1 cellular context compared by ENCODE assay signal in the genomic region with DNA sequence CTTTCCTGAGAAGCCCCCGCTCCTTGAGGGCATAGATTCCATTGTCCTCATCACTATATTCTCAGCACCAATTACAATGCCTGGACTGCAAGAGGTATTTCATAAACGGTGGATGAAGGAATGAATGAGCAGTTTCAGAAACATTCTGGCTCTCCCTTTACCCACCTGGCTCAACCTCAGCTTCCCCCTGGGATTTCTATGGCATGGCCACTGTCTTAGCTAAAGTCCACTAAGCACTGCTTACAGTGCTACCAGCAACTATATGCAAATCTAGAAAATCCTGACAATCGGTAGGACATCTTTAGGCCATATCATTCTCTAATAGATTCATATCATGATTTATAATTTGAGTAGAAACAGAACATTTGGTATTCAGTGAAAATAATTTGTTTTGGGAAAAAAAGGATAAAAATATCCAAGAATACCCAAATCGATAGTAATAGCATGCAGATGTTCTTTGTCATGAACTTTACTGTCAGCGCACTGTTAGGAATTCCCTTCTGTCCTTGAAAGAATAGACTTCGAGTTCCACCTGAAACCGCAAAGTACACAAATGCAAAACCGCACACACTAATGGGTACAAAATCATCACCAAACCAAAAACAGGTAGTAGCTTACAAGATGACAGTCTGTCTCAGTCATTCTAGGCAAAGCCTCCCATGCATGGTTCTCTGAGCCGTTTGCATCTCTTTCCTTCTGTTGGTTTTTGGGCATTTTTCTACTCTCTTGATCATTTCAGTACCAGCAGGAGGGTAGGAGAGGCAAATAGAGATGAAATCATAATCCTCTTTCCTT.
TF ChIP-seq lines count a peak whose summit lies in the region.

No MANE protein-coding gene starts in this region.

TF ChIP-seq in GM12878, 131 proteins besides CTCF, POLR2A, EP300 and RAD21 (continued from another document and continues in another):
- TF ChIP-seq, protein P1, sequence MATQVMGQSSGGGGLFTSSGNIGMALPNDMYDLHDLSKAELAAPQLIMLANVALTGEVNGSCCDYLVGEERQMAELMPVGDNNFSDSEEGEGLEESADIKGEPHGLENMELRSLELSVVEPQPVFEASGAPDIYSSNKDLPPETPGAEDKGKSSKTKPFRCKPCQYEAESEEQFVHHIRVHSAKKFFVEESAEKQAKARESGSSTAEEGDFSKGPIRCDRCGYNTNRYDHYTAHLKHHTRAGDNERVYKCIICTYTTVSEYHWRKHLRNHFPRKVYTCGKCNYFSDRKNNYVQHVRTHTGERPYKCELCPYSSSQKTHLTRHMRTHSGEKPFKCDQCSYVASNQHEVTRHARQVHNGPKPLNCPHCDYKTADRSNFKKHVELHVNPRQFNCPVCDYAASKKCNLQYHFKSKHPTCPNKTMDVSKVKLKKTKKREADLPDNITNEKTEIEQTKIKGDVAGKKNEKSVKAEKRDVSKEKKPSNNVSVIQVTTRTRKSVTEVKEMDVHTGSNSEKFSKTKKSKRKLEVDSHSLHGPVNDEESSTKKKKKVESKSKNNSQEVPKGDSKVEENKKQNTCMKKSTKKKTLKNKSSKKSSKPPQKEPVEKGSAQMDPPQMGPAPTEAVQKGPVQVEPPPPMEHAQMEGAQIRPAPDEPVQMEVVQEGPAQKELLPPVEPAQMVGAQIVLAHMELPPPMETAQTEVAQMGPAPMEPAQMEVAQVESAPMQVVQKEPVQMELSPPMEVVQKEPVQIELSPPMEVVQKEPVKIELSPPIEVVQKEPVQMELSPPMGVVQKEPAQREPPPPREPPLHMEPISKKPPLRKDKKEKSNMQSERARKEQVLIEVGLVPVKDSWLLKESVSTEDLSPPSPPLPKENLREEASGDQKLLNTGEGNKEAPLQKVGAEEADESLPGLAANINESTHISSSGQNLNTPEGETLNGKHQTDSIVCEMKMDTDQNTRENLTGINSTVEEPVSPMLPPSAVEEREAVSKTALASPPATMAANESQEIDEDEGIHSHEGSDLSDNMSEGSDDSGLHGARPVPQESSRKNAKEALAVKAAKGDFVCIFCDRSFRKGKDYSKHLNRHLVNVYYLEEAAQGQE (IDR thresholded peaks at IDR 0.05; ENCODE audit: low read depth, low read length), result no peak
- no peak for TF ChIP-seq POLR2AphosphoS5 (IDR thresholded peaks at IDR 0.05; ENCODE audit: low read length)
- no peak for TF ChIP-seq MYB (IDR thresholded peaks at IDR 0.05; ENCODE audit: borderline replicate concordance, low read depth, low read length)
- TF ChIP-seq GABPA (IDR thresholded peaks at IDR 0.05; ENCODE audit: low read depth), result 0 out of 2 replicates have a peak, but pooled peaks have one; percentile 28
- TF ChIP-seq SMAD5 (IDR thresholded peaks at IDR 0.05; ENCODE audit: low read depth), result no peak
- no peak for TF ChIP-seq LARP7 (IDR thresholded peaks at IDR 0.05)
- TF ChIP-seq RUNX3 (IDR thresholded peaks at IDR 0.05; ENCODE audit: low read length), result peak; percentile 99
- TF ChIP-seq, protein P2, sequence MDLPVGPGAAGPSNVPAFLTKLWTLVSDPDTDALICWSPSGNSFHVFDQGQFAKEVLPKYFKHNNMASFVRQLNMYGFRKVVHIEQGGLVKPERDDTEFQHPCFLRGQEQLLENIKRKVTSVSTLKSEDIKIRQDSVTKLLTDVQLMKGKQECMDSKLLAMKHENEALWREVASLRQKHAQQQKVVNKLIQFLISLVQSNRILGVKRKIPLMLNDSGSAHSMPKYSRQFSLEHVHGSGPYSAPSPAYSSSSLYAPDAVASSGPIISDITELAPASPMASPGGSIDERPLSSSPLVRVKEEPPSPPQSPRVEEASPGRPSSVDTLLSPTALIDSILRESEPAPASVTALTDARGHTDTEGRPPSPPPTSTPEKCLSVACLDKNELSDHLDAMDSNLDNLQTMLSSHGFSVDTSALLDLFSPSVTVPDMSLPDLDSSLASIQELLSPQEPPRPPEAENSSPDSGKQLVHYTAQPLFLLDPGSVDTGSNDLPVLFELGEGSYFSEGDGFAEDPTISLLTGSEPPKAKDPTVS (IDR thresholded peaks at IDR 0.05; ENCODE audit: low read depth, low read length), result no peak
- peak; percentile 76 for TF ChIP-seq JUNB (IDR thresholded peaks at IDR 0.05)
- TF ChIP-seq TCF3 (IDR thresholded peaks at IDR 0.05; ENCODE audit: borderline replicate concordance, insufficient read depth, low read depth, low read length), result no peak
- no peak for TF ChIP-seq RFX5 (IDR thresholded peaks at IDR 0.05; ENCODE audit: low read depth, low read length)
- no peak; the same call in 1 of the 2 replicates for TF ChIP-seq TCF7 (IDR thresholded peaks at IDR 0.05; ENCODE audit: borderline replicate concordance)
- TF ChIP-seq MYC (IDR thresholded peaks at IDR 0.05; ENCODE audit: insufficient read depth, insufficient read length, insufficient replicate concordance, low read length, severe bottlenecking), result no peak
- no peak for TF ChIP-seq RBBP5 (conservative IDR thresholded peaks at IDR 0.05)
- no peak for TF ChIP-seq ASH2L (IDR thresholded peaks at IDR 0.05; ENCODE audit: borderline replicate concordance, low read depth)
- TF ChIP-seq EED (IDR thresholded peaks at IDR 0.05; ENCODE audit: low read depth), result peak; percentile 95
- TF ChIP-seq POLR2AphosphoS2 (IDR thresholded peaks at IDR 0.05; ENCODE audit: low read depth, low read length), result no peak
- TF ChIP-seq, protein P3, sequence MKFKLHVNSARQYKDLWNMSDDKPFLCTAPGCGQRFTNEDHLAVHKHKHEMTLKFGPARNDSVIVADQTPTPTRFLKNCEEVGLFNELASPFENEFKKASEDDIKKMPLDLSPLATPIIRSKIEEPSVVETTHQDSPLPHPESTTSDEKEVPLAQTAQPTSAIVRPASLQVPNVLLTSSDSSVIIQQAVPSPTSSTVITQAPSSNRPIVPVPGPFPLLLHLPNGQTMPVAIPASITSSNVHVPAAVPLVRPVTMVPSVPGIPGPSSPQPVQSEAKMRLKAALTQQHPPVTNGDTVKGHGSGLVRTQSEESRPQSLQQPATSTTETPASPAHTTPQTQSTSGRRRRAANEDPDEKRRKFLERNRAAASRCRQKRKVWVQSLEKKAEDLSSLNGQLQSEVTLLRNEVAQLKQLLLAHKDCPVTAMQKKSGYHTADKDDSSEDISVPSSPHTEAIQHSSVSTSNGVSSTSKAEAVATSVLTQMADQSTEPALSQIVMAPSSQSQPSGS (IDR thresholded peaks at IDR 0.05; ENCODE audit: low read length), result peak; percentile 77
- TF ChIP-seq, protein P4, sequence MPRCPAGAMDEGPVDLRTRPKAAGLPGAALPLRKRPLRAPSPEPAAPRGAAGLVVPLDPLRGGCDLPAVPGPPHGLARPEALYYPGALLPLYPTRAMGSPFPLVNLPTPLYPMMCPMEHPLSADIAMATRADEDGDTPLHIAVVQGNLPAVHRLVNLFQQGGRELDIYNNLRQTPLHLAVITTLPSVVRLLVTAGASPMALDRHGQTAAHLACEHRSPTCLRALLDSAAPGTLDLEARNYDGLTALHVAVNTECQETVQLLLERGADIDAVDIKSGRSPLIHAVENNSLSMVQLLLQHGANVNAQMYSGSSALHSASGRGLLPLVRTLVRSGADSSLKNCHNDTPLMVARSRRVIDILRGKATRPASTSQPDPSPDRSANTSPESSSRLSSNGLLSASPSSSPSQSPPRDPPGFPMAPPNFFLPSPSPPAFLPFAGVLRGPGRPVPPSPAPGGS (IDR thresholded peaks at IDR 0.05; ENCODE audit: borderline replicate concordance, insufficient read depth, low read depth, low read length, poor library complexity, severe bottlenecking), result peak; percentile 51
- no peak for TF ChIP-seq SREBF2 (IDR thresholded peaks at IDR 0.05; ENCODE audit: low read length)
- TF ChIP-seq, protein P5, sequence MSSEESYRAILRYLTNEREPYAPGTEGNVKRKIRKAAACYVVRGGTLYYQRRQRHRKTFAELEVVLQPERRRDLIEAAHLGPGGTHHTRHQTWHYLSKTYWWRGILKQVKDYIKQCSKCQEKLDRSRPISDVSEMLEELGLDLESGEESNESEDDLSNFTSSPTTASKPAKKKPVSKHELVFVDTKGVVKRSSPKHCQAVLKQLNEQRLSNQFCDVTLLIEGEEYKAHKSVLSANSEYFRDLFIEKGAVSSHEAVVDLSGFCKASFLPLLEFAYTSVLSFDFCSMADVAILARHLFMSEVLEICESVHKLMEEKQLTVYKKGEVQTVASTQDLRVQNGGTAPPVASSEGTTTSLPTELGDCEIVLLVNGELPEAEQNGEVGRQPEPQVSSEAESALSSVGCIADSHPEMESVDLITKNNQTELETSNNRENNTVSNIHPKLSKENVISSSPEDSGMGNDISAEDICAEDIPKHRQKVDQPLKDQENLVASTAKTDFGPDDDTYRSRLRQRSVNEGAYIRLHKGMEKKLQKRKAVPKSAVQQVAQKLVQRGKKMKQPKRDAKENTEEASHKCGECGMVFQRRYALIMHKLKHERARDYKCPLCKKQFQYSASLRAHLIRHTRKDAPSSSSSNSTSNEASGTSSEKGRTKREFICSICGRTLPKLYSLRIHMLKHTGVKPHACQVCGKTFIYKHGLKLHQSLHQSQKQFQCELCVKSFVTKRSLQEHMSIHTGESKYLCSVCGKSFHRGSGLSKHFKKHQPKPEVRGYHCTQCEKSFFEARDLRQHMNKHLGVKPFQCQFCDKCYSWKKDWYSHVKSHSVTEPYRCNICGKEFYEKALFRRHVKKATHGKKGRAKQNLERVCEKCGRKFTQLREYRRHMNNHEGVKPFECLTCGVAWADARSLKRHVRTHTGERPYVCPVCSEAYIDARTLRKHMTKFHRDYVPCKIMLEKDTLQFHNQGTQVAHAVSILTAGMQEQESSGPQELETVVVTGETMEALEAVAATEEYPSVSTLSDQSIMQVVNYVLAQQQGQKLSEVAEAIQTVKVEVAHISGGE (CRISPR knock-in tag; IDR thresholded peaks at IDR 0.05), result no peak
- TF ChIP-seq, protein P6, sequence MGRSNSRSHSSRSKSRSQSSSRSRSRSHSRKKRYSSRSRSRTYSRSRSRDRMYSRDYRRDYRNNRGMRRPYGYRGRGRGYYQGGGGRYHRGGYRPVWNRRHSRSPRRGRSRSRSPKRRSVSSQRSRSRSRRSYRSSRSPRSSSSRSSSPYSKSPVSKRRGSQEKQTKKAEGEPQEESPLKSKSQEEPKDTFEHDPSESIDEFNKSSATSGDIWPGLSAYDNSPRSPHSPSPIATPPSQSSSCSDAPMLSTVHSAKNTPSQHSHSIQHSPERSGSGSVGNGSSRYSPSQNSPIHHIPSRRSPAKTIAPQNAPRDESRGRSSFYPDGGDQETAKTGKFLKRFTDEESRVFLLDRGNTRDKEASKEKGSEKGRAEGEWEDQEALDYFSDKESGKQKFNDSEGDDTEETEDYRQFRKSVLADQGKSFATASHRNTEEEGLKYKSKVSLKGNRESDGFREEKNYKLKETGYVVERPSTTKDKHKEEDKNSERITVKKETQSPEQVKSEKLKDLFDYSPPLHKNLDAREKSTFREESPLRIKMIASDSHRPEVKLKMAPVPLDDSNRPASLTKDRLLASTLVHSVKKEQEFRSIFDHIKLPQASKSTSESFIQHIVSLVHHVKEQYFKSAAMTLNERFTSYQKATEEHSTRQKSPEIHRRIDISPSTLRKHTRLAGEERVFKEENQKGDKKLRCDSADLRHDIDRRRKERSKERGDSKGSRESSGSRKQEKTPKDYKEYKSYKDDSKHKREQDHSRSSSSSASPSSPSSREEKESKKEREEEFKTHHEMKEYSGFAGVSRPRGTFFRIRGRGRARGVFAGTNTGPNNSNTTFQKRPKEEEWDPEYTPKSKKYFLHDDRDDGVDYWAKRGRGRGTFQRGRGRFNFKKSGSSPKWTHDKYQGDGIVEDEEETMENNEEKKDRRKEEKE (IDR thresholded peaks at IDR 0.05), result no peak
- no peak for TF ChIP-seq CBX5 (IDR thresholded peaks at IDR 0.05; ENCODE audit: low read depth)
- TF ChIP-seq, protein P7, sequence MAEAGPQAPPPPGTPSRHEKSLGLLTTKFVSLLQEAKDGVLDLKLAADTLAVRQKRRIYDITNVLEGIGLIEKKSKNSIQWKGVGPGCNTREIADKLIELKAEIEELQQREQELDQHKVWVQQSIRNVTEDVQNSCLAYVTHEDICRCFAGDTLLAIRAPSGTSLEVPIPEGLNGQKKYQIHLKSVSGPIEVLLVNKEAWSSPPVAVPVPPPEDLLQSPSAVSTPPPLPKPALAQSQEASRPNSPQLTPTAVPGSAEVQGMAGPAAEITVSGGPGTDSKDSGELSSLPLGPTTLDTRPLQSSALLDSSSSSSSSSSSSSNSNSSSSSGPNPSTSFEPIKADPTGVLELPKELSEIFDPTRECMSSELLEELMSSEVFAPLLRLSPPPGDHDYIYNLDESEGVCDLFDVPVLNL (IDR thresholded peaks at IDR 0.05; ENCODE audit: low read depth, low read length), result no peak
- TF ChIP-seq TCF12 (IDR thresholded peaks at IDR 0.05; ENCODE audit: low read depth, low read length), result 0 out of 2 replicates have a peak, but pooled peaks have one; percentile 37
- no peak for TF ChIP-seq MEF2B (IDR thresholded peaks at IDR 0.05; ENCODE audit: partially characterized antibody, poor library complexity, severe bottlenecking)
- TF ChIP-seq TARDBP (IDR thresholded peaks at IDR 0.05; ENCODE audit: borderline replicate concordance), result no peak
- TF ChIP-seq, protein P8, sequence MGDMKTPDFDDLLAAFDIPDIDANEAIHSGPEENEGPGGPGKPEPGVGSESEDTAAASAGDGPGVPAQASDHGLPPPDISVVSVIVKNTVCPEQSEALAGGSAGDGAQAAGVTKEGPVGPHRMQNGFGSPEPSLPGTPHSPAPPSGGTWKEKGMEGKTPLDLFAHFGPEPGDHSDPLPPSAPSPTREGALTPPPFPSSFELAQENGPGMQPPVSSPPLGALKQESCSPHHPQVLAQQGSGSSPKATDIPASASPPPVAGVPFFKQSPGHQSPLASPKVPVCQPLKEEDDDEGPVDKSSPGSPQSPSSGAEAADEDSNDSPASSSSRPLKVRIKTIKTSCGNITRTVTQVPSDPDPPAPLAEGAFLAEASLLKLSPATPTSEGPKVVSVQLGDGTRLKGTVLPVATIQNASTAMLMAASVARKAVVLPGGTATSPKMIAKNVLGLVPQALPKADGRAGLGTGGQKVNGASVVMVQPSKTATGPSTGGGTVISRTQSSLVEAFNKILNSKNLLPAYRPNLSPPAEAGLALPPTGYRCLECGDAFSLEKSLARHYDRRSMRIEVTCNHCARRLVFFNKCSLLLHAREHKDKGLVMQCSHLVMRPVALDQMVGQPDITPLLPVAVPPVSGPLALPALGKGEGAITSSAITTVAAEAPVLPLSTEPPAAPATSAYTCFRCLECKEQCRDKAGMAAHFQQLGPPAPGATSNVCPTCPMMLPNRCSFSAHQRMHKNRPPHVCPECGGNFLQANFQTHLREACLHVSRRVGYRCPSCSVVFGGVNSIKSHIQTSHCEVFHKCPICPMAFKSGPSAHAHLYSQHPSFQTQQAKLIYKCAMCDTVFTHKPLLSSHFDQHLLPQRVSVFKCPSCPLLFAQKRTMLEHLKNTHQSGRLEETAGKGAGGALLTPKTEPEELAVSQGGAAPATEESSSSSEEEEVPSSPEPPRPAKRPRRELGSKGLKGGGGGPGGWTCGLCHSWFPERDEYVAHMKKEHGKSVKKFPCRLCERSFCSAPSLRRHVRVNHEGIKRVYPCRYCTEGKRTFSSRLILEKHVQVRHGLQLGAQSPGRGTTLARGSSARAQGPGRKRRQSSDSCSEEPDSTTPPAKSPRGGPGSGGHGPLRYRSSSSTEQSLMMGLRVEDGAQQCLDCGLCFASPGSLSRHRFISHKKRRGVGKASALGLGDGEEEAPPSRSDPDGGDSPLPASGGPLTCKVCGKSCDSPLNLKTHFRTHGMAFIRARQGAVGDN (IDR thresholded peaks at IDR 0.05), result no peak
- no peak for TF ChIP-seq RCOR1 (conservative IDR thresholded peaks at IDR 0.05; ENCODE audit: low read depth, low read length)
- TF ChIP-seq SREBF1 (IDR thresholded peaks at IDR 0.05; ENCODE audit: low read length), result no peak
